Comparison of ENCODE assay signal across 8 cellular contexts in genomic region chr19:18514800-18515682, GRCh38. TPM values are rescaled to one million over a fixed set of nuclear protein-coding genes. Genes with fewer than 3 reads are reported as not detected.
DNase-seq lines count a peak whose midpoint lies in the region; ATAC-seq, FAIRE-seq and TF ChIP-seq lines count a peak whose summit lies in the region.

No MANE protein-coding gene starts in this region.

- no peak overlapping the region for H3K4me3 ChIP-seq in endothelial cell of umbilical vein (replicated peaks in 1 of 3; ENCODE audit: insufficient read depth in 1 of 3, low read depth in 1 of 3, low read length in 3 of 3)

- no peaks in the 10 kb centered on the region for H3K27me3 ChIP-seq in endothelial cell of umbilical vein (ENCODE audit: control insufficient read depth in 2 of 2, insufficient read depth in 2 of 2, low read length in 2 of 2)

- intact Hi-C loops in endothelial cell of umbilical vein (cut with micrococcal nuclease) = no loop called here

- CTCF ChIA-PET in endothelial cell of umbilical vein (lab: Charles Lee) = interaction anchor here (1.3 to 1.7 kb wide), 5 partner anchors 8 to 64 kb away, joined by 3 to 8 read pairs (median 4); no protein-coding TSS in a partner anchor

- TF ChIP-seq CTCF in endothelial cell of umbilical vein (IDR thresholded peaks at IDR 0.05; ENCODE audit: extremely low read depth in 1 of 2, insufficient read depth in 1 of 2, low read depth in 1 of 2, low read length in 2 of 2) (no peak), nephron progenitor cell (IDR thresholded peaks at IDR 0.05) (no peak)

- in situ Hi-C loops in ACHN (cut with HindIII; ENCODE audit: low pct_ligation_motif_present, low pct_unique_long_range_greater_than_20kb, low sequenced_read_pairs) = no loop called here

- dilution Hi-C loops in endothelial cell of umbilical vein (cut with MboI; ENCODE audit: extremely low pct_ligation_motif_present, low sequenced_read_pairs) = no loop called here

- H3K4me1 ChIP-seq in endothelial cell of umbilical vein (ENCODE audit: control insufficient read depth, extremely low read depth, insufficient read depth, low read length) = peaks cover 23% of the 10 kb centered on the region

- DNase-seq in DMS153 treated with DMSO at 0.1 percent for 48 hours (lab: John Stamatoyannopoulos, UW; ENCODE audit: unreplicated experiment) (peak; percentile 25), NOMO-1 treated with DMSO at 0.1 percent for 48 hours (lab: John Stamatoyannopoulos, UW; ENCODE audit: unreplicated experiment) (peak; percentile 86), endothelial cell of umbilical vein (ENCODE audit: low read depth, low spot score) (peak; percentile 90), nephron progenitor cell (no peak), NCI-H2081 (lab: John Stamatoyannopoulos, UW) (no peak), ACHN (no peak)
- no peak for DNase-seq in stimulated activated CD4-positive, alpha-beta T cell treated with anti-CD3 and anti-CD28 coated beads, Interleukin-4, amount 100 ng/mL, for 4 hours

- FAIRE-seq in endothelial cell of umbilical vein (lab: Jason Lieb, UNC) = peak; percentile 84

- H3K9me3 ChIP-seq in endothelial cell of umbilical vein (replicated peaks; ENCODE audit: control insufficient read depth, insufficient read depth, low read length) = no peaks in the 10 kb centered on the region

- peaks cover 54% of the 10 kb centered on the region for H3K4me1 Mint-ChIP-seq in nephron progenitor cell

- peak overlapping the region; percentile 80 for H3K27ac Mint-ChIP-seq in nephron progenitor cell

- POLR2A ChIA-PET in endothelial cell of umbilical vein (lab: Charles Lee) = no interaction called here

- BruUV-seq in endothelial cell of umbilical vein (replicated peaks; lab: Mats Ljungman, UMichigan) = no TSS peak

- H4K20me1 ChIP-seq in endothelial cell of umbilical vein (replicated peaks; ENCODE audit: control insufficient read depth, extremely low read depth, insufficient read depth, low read length) = peaks cover 2% of the 10 kb centered on the region

- no peaks in the 10 kb centered on the region for H3K9me1 ChIP-seq in endothelial cell of umbilical vein (replicated peaks; ENCODE audit: control insufficient read depth, extremely low read depth, insufficient read depth, low read length)

- no peaks in the 10 kb centered on the region for H3K36me3 Mint-ChIP-seq in nephron progenitor cell (ENCODE audit: low read depth)

- H3K36me3 ChIP-seq in endothelial cell of umbilical vein (ENCODE audit: control insufficient read depth in 2 of 2, extremely low read depth in 1 of 2, insufficient read depth in 2 of 2, low read length in 2 of 2) = no peaks in the 10 kb centered on the region

- peaks cover 80% of the 10 kb centered on the region for H3K79me2 ChIP-seq in endothelial cell of umbilical vein (ENCODE audit: control insufficient read depth, insufficient read depth, low read length)

- H3K4me2 ChIP-seq in endothelial cell of umbilical vein (ENCODE audit: insufficient read depth, low read length) = no peak overlapping the region

- H3K4me3 Mint-ChIP-seq in nephron progenitor cell = no peak overlapping the region

- no peak overlapping the region for H3K9ac ChIP-seq in endothelial cell of umbilical vein (replicated peaks; ENCODE audit: extremely low read depth, insufficient read depth, low read length)

- H2AFZ ChIP-seq in endothelial cell of umbilical vein (ENCODE audit: low read depth, low read length) = no peak overlapping the region

- H3K27ac ChIP-seq in endothelial cell of umbilical vein (ENCODE audit: insufficient read depth, low read depth, low read length) = peak overlapping the region; percentile 32

- peaks cover 4% of the 10 kb centered on the region for H3K27me3 Mint-ChIP-seq in nephron progenitor cell (ENCODE audit: low read depth, poor library complexity)

- no peak for TF ChIP-seq POLR2A in endothelial cell of umbilical vein (IDR thresholded peaks at IDR 0.05; ENCODE audit: low read depth, low read length)

- H3K9me3 Mint-ChIP-seq in nephron progenitor cell = no peaks in the 10 kb centered on the region

- no peak for ATAC-seq in GM19467 (IDR thresholded peaks at IDR 0.05; ENCODE audit: unreplicated experiment)

TF ChIP-seq in endothelial cell of umbilical vein, 7 proteins besides CTCF, POLR2A, EP300 and RAD21:
- TF ChIP-seq POLR2AphosphoS5 (IDR thresholded peaks at IDR 0.05; ENCODE audit: insufficient read depth, low read depth, low read length) = no peak
- peak; percentile 7 for TF ChIP-seq MAX (IDR thresholded peaks at IDR 0.05; ENCODE audit: insufficient read depth, insufficient read length)
- TF ChIP-seq GATA2 (IDR thresholded peaks at IDR 0.05; ENCODE audit: insufficient read depth, insufficient read length, low read depth, low read length) = no peak
- no peak for TF ChIP-seq EZH2 (IDR thresholded peaks at IDR 0.05; ENCODE audit: borderline replicate concordance, low read depth, low read length, severe bottlenecking)
- TF ChIP-seq JUN (IDR thresholded peaks at IDR 0.05; ENCODE audit: borderline replicate concordance, insufficient read depth, insufficient read length, low read depth) = peak; percentile 33
- TF ChIP-seq FOS (IDR thresholded peaks at IDR 0.05; ENCODE audit: borderline replicate concordance, insufficient read depth, low read length) = no peak
- no peak for TF ChIP-seq MYC (IDR thresholded peaks at IDR 0.05; ENCODE audit: low read depth, low read length)

RNA-seq across cellular contexts. Expression of gene ELL, which starts 6.8 kb away (rescaled TPM):
- 15.5 and 18.2 TPM in 2 replicates for total RNA-seq in endothelial cell of umbilical vein
- polyA plus RNA-seq in endothelial cell of umbilical vein = 9.9 and 13.4 TPM in 2 replicates
- polyA plus RNA-seq in endothelial cell of umbilical vein (2011; cell fraction: cytosol; rRNA removed) = 6.0 and 8.9 TPM in 2 replicates
- polyA plus RNA-seq in endothelial cell of umbilical vein (2011; cell fraction: nucleus; rRNA removed) = 17.1 and 19.4 TPM in 2 replicates
- 8.3 and 9.7 TPM in 2 replicates for polyA plus RNA-seq in endothelial cell of umbilical vein (2012)
- polyA minus RNA-seq in endothelial cell of umbilical vein = 8.3 and 11.7 TPM in 2 replicates
- polyA minus RNA-seq in endothelial cell of umbilical vein (2011; cell fraction: cytosol; rRNA and poly(A)+ RNA removed) = 7.1 TPM
- 11.2 and 18.2 TPM in 2 replicates for polyA minus RNA-seq in endothelial cell of umbilical vein (2011; cell fraction: nucleus; rRNA and poly(A)+ RNA removed)

RNA-seq across cellular contexts. Expression of gene FKBP8, which starts 28.3 kb away (rescaled TPM):
- 150 and 164 TPM in 2 replicates for total RNA-seq in endothelial cell of umbilical vein
- 173 and 204 TPM in 2 replicates for polyA plus RNA-seq in endothelial cell of umbilical vein
- polyA plus RNA-seq in endothelial cell of umbilical vein (2011; cell fraction: cytosol; rRNA removed) = 163 and 210 TPM in 2 replicates
- 103 and 121 TPM in 2 replicates for polyA plus RNA-seq in endothelial cell of umbilical vein (2011; cell fraction: nucleus; rRNA removed)
- polyA plus RNA-seq in endothelial cell of umbilical vein (2012) = 130 and 195 TPM in 2 replicates
- 59.0 and 80.1 TPM in 2 replicates for polyA minus RNA-seq in endothelial cell of umbilical vein
- polyA minus RNA-seq in endothelial cell of umbilical vein (2011; cell fraction: cytosol; rRNA and poly(A)+ RNA removed) = 149 TPM
- polyA minus RNA-seq in endothelial cell of umbilical vein (2011; cell fraction: nucleus; rRNA and poly(A)+ RNA removed) = 20.7 and 32.2 TPM in 2 replicates

RNA-seq across cellular contexts. Expression of gene KXD1, which starts 42.6 kb away (rescaled TPM):
- 127 and 134 TPM in 2 replicates for total RNA-seq in endothelial cell of umbilical vein
- polyA plus RNA-seq in endothelial cell of umbilical vein = 186 and 236 TPM in 2 replicates
- polyA plus RNA-seq in endothelial cell of umbilical vein (2011; cell fraction: cytosol; rRNA removed) = 181 and 184 TPM in 2 replicates
- 119 and 122 TPM in 2 replicates for polyA plus RNA-seq in endothelial cell of umbilical vein (2011; cell fraction: nucleus; rRNA removed)
- 121 and 147 TPM in 2 replicates for polyA plus RNA-seq in endothelial cell of umbilical vein (2012)
- polyA minus RNA-seq in endothelial cell of umbilical vein = 136 and 138 TPM in 2 replicates
- 54.0 TPM for polyA minus RNA-seq in endothelial cell of umbilical vein (2011; cell fraction: cytosol; rRNA and poly(A)+ RNA removed)
- 24.3 and 32.2 TPM in 2 replicates for polyA minus RNA-seq in endothelial cell of umbilical vein (2011; cell fraction: nucleus; rRNA and poly(A)+ RNA removed)

RNA-seq across cellular contexts. Expression of gene UBA52, which starts 56.6 kb away (rescaled TPM):
- total RNA-seq in endothelial cell of umbilical vein = 1,218 and 1,221 TPM in 2 replicates
- 3,506 and 3,571 TPM in 2 replicates for polyA plus RNA-seq in endothelial cell of umbilical vein
- 2,771 and 2,866 TPM in 2 replicates for polyA plus RNA-seq in endothelial cell of umbilical vein (2011; cell fraction: cytosol; rRNA removed)
- 575 and 662 TPM in 2 replicates for polyA plus RNA-seq in endothelial cell of umbilical vein (2011; cell fraction: nucleus; rRNA removed)
- 2,341 and 2,861 TPM in 2 replicates for polyA plus RNA-seq in endothelial cell of umbilical vein (2012)
- 1,836 and 1,951 TPM in 2 replicates for polyA minus RNA-seq in endothelial cell of umbilical vein
- polyA minus RNA-seq in endothelial cell of umbilical vein (2011; cell fraction: cytosol; rRNA and poly(A)+ RNA removed) = 681 TPM
- polyA minus RNA-seq in endothelial cell of umbilical vein (2011; cell fraction: nucleus; rRNA and poly(A)+ RNA removed) = 118 and 161 TPM in 2 replicates

Comparison
In these comparisons a context has a peak if more than half of its experiments do, and no peak if none do; other contexts are left out.
1. DNase-seq: peak in DMS153 treated with DMSO at 0.1 percent for 48 hours (single experiment), NOMO-1 treated with DMSO at 0.1 percent for 48 hours (single experiment) and endothelial cell of umbilical vein (single experiment); none in nephron progenitor cell (single experiment), NCI-H2081 (0 of 2), ACHN (single experiment) and stimulated activated CD4-positive, alpha-beta T cell treated with anti-CD3 and anti-CD28 coated beads, Interleukin-4, amount 100 ng/mL, for 4 hours (0 of 2).